Comparison of ENCODE assay signal across 8 cellular contexts in genomic region chr14:31242179-31242940, GRCh38. TPM values are rescaled to one million over a fixed set of nuclear protein-coding genes. Genes with fewer than 3 reads are reported as not detected.
A peak's percentile ranks its signal among the peaks of the same experiment; 100 is the strongest.
DNase-seq lines count a peak whose midpoint lies in the region; ATAC-seq and TF ChIP-seq lines count a peak whose summit lies in the region.
"Not testable (repeated sequence)": the region's sequence is repeated elsewhere in the genome, so short reads cannot be mapped to it uniquely, and the experiment has no call there.

No MANE protein-coding gene starts in this region.

- H4K5ac ChIP-seq in IMR-90 (ENCODE audit: low read depth, low read length): peak overlapping the region; percentile 85

- H3K9me1 ChIP-seq in IMR-90 (ENCODE audit: insufficient read depth, low read length): not testable (repeated sequence)

- not testable (repeated sequence) for H3K36me3 ChIP-seq in IMR-90 (ENCODE audit: control insufficient read depth, insufficient read depth, low read length); SJSA1; stomach

- H3K4me3 Mint-ChIP-seq in natural killer cell: peak overlapping the region; percentile 62

- peak overlapping the region; percentile 8 to 65 for H3K27ac Mint-ChIP-seq in natural killer cell

- not testable (repeated sequence) for H3K79me1 ChIP-seq in IMR-90 (ENCODE audit: low read depth in 1 of 2, low read length in 2 of 2)

- intact Hi-C loops in IMR-90 (cut with micrococcal nuclease); Right ventricle myocardium inferior (cut with DNase I); natural killer cell (cut with micrococcal nuclease); stomach (cut with DNase I; ENCODE audit: low total_unique reads): not testable (repeated sequence)

- CTCF ChIA-PET in IMR-90 (lab: Yijun Ruan, JAX): not testable (repeated sequence)

- not testable (repeated sequence) for H3K9ac ChIP-seq in IMR-90 (ENCODE audit: low read depth, low read length)

- H3K4ac ChIP-seq in IMR-90 (ENCODE audit: low read depth, low read length): peak overlapping the region; percentile 3; the same call in 1 of the 2 replicates

- not testable (repeated sequence) for TF ChIP-seq RAD21 in IMR-90 (IDR thresholded peaks at IDR 0.05; ENCODE audit: low read length)

- peak overlapping the region; percentile 39; the same call in 1 of the 2 replicates for H2BK20ac ChIP-seq in IMR-90 (ENCODE audit: low read depth, low read length)

- dilution Hi-C loops in IMR-90 (cut with HindIII; ENCODE audit: low sequenced_read_pairs, unreplicated experiment): not testable (repeated sequence)

- BruUV-seq in IMR-90 (replicated peaks; lab: Mats Ljungman, UMichigan): not testable (repeated sequence)

- 90% methylated on average over 2 of the region's 10 CpGs; no CpG with 5 or more reads in 1 of the 2 experiments for WGBS in IMR-90 (ENCODE audit: extremely low coverage in 2 of 2, insufficient read length in 1 of 2), 2 experiments
- WGBS in stomach, 5 donors: 69 to 82% (median 77%) methylated on average over 10 of the region's 10 CpGs

- H4K91ac ChIP-seq in IMR-90 (ENCODE audit: insufficient read depth, low read depth, low read length): 0 out of 2 replicates have a peak overlapping the region, but pooled peaks have one; percentile 20

- peak; percentile 21 for DNase-seq in AG10803 (ENCODE audit: low read depth)
- peak; percentile 79 for DNase-seq in IMR-90
- DNase-seq in SJSA1 (ENCODE audit: low read depth in 1 of 2, low spot score in 2 of 2); coronary artery (ENCODE audit: low spot score); Right ventricle myocardium inferior (ENCODE audit: missing footprints); natural killer cell; stomach: not testable (repeated sequence)
- DNase-seq in amniotic epithelial cell (ENCODE audit: low read depth): peak; percentile 75

- H3K9me3 ChIP-seq in IMR-90 (ENCODE audit: control insufficient read depth, insufficient read depth, low read length); SJSA1 (replicated peaks); stomach: not testable (repeated sequence)

- not testable (repeated sequence) for H4K20me1 ChIP-seq in IMR-90 (ENCODE audit: insufficient read depth, low read length)

- H3K4me1 Mint-ChIP-seq in natural killer cell: peaks cover 13 to 15% of the 10 kb centered on the region in 2 donors

- peak overlapping the region in 1 of 2 experiments; percentile 48; a peak in 3 of 4 replicates for H4K8ac ChIP-seq in IMR-90 (ENCODE audit: low read depth in 2 of 2, low read length in 2 of 2)

- peak overlapping the region; percentile 22; the same call in 1 of the 3 replicates for H2BK15ac ChIP-seq in IMR-90 (ENCODE audit: low read depth, low read length)

- H3K27me3 Mint-ChIP-seq in natural killer cell (ENCODE audit: low read depth in 2 of 2): not testable (repeated sequence)

- peak overlapping the region; percentile 82; the same call in 1 of the 2 replicates for H3K18ac ChIP-seq in IMR-90 (ENCODE audit: low read depth, low read length)

- H3K27ac ChIP-seq in IMR-90 (ENCODE audit: insufficient read depth, low read length): not testable (repeated sequence)
- H3K27ac ChIP-seq in SJSA1 (peak overlapping the region; percentile 15), coronary artery (peak overlapping the region; percentile 16 to 47), stomach (peak overlapping the region in 3 of 5 donors; percentile 25 to 86 (median 62))

- H2AK9ac ChIP-seq in IMR-90 (replicated peaks; ENCODE audit: low read depth, low read length, poor library complexity): not testable (repeated sequence)

- H3K9me3 Mint-ChIP-seq in natural killer cell: not testable (repeated sequence)

- POLR2A ChIA-PET in IMR-90 (lab: Charles Lee; ENCODE audit: unreplicated experiment): not testable (repeated sequence)

- not testable (repeated sequence) for TF ChIP-seq EP300 in stomach (IDR thresholded peaks at IDR 0.05)

- H2BK5ac ChIP-seq in IMR-90 (ENCODE audit: low read depth, low read length, poor library complexity, severe bottlenecking): not testable (repeated sequence)

- H2BK120ac ChIP-seq in IMR-90 (ENCODE audit: low read depth, low read length): peak overlapping the region; percentile 1; the same call in 1 of the 2 replicates

- TF ChIP-seq CTCF in AG10803 (conservative IDR thresholded peaks at IDR 0.05; ENCODE audit: low read length); IMR-90 (conservative IDR thresholded peaks at IDR 0.05; ENCODE audit: low read depth, low read length); coronary artery (IDR thresholded peaks at IDR 0.05); natural killer cell (IDR thresholded peaks at IDR 0.05); stomach (IDR thresholded peaks at IDR 0.05): not testable (repeated sequence)

- H3K4me3 ChIP-seq in AG10803 (ENCODE audit: low read length); IMR-90 (ENCODE audit: insufficient read depth, low read depth, low read length): not testable (repeated sequence)
- H3K4me3 ChIP-seq in SJSA1 (0 out of 2 replicates have a peak overlapping the region, but pooled peaks have one; percentile 0), coronary artery (peak overlapping the region; percentile 59), stomach (peak overlapping the region in 3 of 4 donors; percentile 13 to 19 (median 17))

- H3K36me3 Mint-ChIP-seq in natural killer cell: not testable (repeated sequence)

- not testable (repeated sequence) for H2AFZ ChIP-seq in IMR-90 (replicated peaks; ENCODE audit: low read length, poor library complexity)

- H3K4me2 ChIP-seq in IMR-90 (ENCODE audit: low read depth, low read length): peak overlapping the region; percentile 70

- peak overlapping the region; percentile 26; the same call in 1 of the 2 replicates for H3K14ac ChIP-seq in IMR-90 (replicated peaks; ENCODE audit: low read depth, low read length)

- not testable (repeated sequence) for H3K27me3 ChIP-seq in IMR-90 (ENCODE audit: control insufficient read depth, insufficient read depth, low read length); SJSA1 (replicated peaks); stomach

- H3K4me1 ChIP-seq in IMR-90 (ENCODE audit: control insufficient read depth, insufficient read depth, low read length): not testable (repeated sequence)
- H3K4me1 ChIP-seq in SJSA1 (replicated peaks) (peaks cover 17% of the 10 kb centered on the region), stomach (peaks cover 11 to 20% (median 12%) of the 10 kb centered on the region in 4 donors)

- in situ Hi-C loops in IMR-90 (cut with MboI; ENCODE audit: low sequenced_read_pairs): not testable (repeated sequence)

- H2AK5ac ChIP-seq in IMR-90 (ENCODE audit: low read depth, low read length): 0 out of 2 replicates have a peak overlapping the region, but pooled peaks have one; percentile 50

- not testable (repeated sequence) for TF ChIP-seq POLR2A in IMR-90 (IDR thresholded peaks at IDR 0.05; ENCODE audit: low read depth, low read length); stomach (IDR thresholded peaks at IDR 0.05)

- H3K23ac ChIP-seq in IMR-90 (ENCODE audit: low read depth, low read length): not testable (repeated sequence)

- ATAC-seq in IMR-90 (ENCODE audit: low read depth): peak; percentile 89
- peak; percentile 39 for ATAC-seq in Right ventricle myocardium inferior
- peak in 2 of 3 donors; percentile 41 to 55 for ATAC-seq in natural killer cell

- H3K56ac ChIP-seq in IMR-90 (ENCODE audit: extremely low read depth, insufficient read depth, low read length): not testable (repeated sequence)

RNA-seq across cellular contexts. Expression of gene HECTD1, which starts 34.8 kb away (rescaled TPM):
- total RNA-seq in IMR-90 (2012; rRNA removed): 222 and 228 TPM in 2 replicates
- polyA plus RNA-seq in IMR-90 (2012; rRNA removed): 48.5 and 48.8 TPM in 2 replicates
- 7.8 and 13.6 TPM in 2 replicates for polyA plus RNA-seq in IMR-90 (2012; cell fraction: cytosol; rRNA removed)
- polyA plus RNA-seq in IMR-90 (2012; cell fraction: nucleus; rRNA removed; ENCODE audit: low replicate concordance): 22.3 and 106 TPM in 2 replicates
- total RNA-seq in SJSA1 (2014; rRNA removed; shearing (Covaris generic)): 130 and 140 TPM in 2 replicates
- total RNA-seq in Right ventricle myocardium inferior: 151 TPM
- 100 to 1,000 TPM; 162 to 202 (median 179) TPM for total RNA-seq in natural killer cell
- 100 to 1,000 TPM; 158 to 529 (median 237) TPM for total RNA-seq in stomach
- 10 to 100 TPM; 33.5 to 44.3 (median 35.6) TPM for polyA plus RNA-seq in stomach

Comparison
In these comparisons a context has a peak if more than half of its experiments do, and no peak if none do; other contexts are left out.
1. ATAC-seq: peak in every context shown above with its lines; median percentile 89 in IMR-90; 48 in natural killer cell; 39 in Right ventricle myocardium inferior.